ENCODE assay signal across 25 cellular contexts in genomic region chr3:134642445-134643149, GRCh38. TPM values are rescaled to one million over a fixed set of nuclear protein-coding genes. Genes with fewer than 3 reads are reported as not detected.
"Had no signal": no experiment of that assay in that cellular context is flagged by ENCODE, and none has a peak within 500 bp of the region (broad histone marks: within the 10 kb centered on the region; RNA-seq: fewer than 3 reads in every experiment).

No MANE protein-coding gene starts in this region.

- H3K27ac ChIP-seq: SJSA1 had no signal

- H3K4me1 Mint-ChIP-seq: activated CD4-positive, alpha-beta T cell treated with anti-CD3 and anti-CD28 coated beads, Interleukin-2, amount 10 ng/mL, durations not matched to agents 24 days and 14 days had no signal

- H3K36me3 ChIP-seq: cardiac muscle cell, SJSA1 had no signal

- H3K27ac Mint-ChIP-seq: activated CD4-positive, alpha-beta T cell treated with anti-CD3 and anti-CD28 coated beads, Interleukin-2, amount 10 ng/mL, durations not matched to agents 24 days and 14 days; activated naive CD4-positive, alpha-beta T cell treated with anti-CD3 and anti-CD28 coated beads for 36 hours; activated naive CD8-positive, alpha-beta T cell; T-helper 1 cell treated with Interleukin-12 subunit alpha and Interleukin-12 subunit beta and Interleukin-4 antibody, amounts not matched to agents 30 μg/mL and 1 μg/mL, for 36 hours had no signal

- H3K27me3 ChIP-seq: SJSA1 had no signal

- H3K9me3 Mint-ChIP-seq: activated CD4-positive, alpha-beta T cell treated with anti-CD3 and anti-CD28 coated beads, Interleukin-2, amount 10 ng/mL, durations not matched to agents 24 days and 14 days; activated naive CD4-positive, alpha-beta T cell treated with anti-CD3 and anti-CD28 coated beads for 36 hours; activated T-cell treated with anti-CD3 and anti-CD28 coated beads, Interleukin-2, amount 50 U/mL, for 4 hours; brain; T-helper 1 cell treated with Interleukin-12 subunit alpha and Interleukin-12 subunit beta and Interleukin-4 antibody, amounts not matched to agents 30 μg/mL and 1 μg/mL, for 36 hours had no signal

- H3K4me3 ChIP-seq: cardiac muscle cell, SJSA1 had no signal

- H3K4me3 Mint-ChIP-seq: activated CD4-positive, alpha-beta T cell treated with anti-CD3 and anti-CD28 coated beads, Interleukin-2, amount 10 ng/mL, durations not matched to agents 24 days and 14 days; activated naive CD4-positive, alpha-beta T cell treated with anti-CD3 and anti-CD28 coated beads for 36 hours; activated naive CD8-positive, alpha-beta T cell; activated T-cell treated with anti-CD3 and anti-CD28 coated beads, Interleukin-2, amount 50 U/mL, for 4 hours; brain; T-helper 1 cell treated with Interleukin-12 subunit alpha and Interleukin-12 subunit beta and Interleukin-4 antibody, amounts not matched to agents 30 μg/mL and 1 μg/mL, for 36 hours had no signal

- H3K9me3 ChIP-seq: SJSA1 had no signal

- ATAC-seq: activated T-cell treated with anti-CD3 and anti-CD28 coated beads, Interleukin-2, amount 50 U/mL, for 4 hours; Panc1; SK-N-SH treated with all-trans-retinoic acid at 6 μM for 48 hours had no signal

- DNase-seq: activated CD4-positive, alpha-beta T cell treated with anti-CD3 and anti-CD28 coated beads for 1 hour; activated CD4-positive, alpha-beta T cell treated with anti-CD3 and anti-CD28 coated beads, Interleukin-2, amount 10 ng/mL, durations not matched to agents 24 days and 14 days; activated CD4-positive, alpha-beta T cell treated with anti-CD3 and anti-CD28 coated beads, Interleukin-2, amount 50 U/mL, for 48 hours; activated gamma-delta T cell; activated naive CD4-positive, alpha-beta T cell treated with anti-CD3 and anti-CD28 coated beads for 36 hours; activated T-cell treated with anti-CD3 and anti-CD28 coated beads, Interleukin-2, amount 50 U/mL, for 4 hours; amygdala; MM.1S; NCI-H1105 treated with DMSO at 0.1 percent for 48 hours; NCI-H1436 treated with DMSO at 0.1 percent for 48 hours; NCI-H187; NCI-H2081; NCI-H510A treated with DMSO at 0.1 percent for 48 hours; NCI-H69; NK-92 treated with Interleukin-12 subunit alpha and Interleukin-12 subunit beta, amount 100 ng/mL, for 24 hours; OCI-M1; RPMI8226; SHP77 had no signal

- H3K27me3 Mint-ChIP-seq: activated CD4-positive, alpha-beta T cell treated with anti-CD3 and anti-CD28 coated beads, Interleukin-2, amount 10 ng/mL, durations not matched to agents 24 days and 14 days; activated naive CD8-positive, alpha-beta T cell; brain had no signal

- H3K36me3 Mint-ChIP-seq: activated naive CD8-positive, alpha-beta T cell; brain had no signal

- H3K4me1 ChIP-seq: SJSA1 had no signal

RNA-seq across cellular contexts. Expression of gene KY, which starts 8.2 kb away (rescaled TPM):
- total RNA-seq: activated CD4-positive, alpha-beta T cell treated with anti-CD3 and anti-CD28 coated beads, Interleukin-2, amount 10 ng/mL, durations not matched to agents 24 days and 14 days; activated naive CD4-positive, alpha-beta T cell treated with anti-CD3 and anti-CD28 coated beads for 36 hours; activated T-cell treated with anti-CD3 and anti-CD28 coated beads, Interleukin-2, amount 50 U/mL, for 4 hours had no signal
